8 cellular contexts compared by ENCODE assay signal in the genomic region with DNA sequence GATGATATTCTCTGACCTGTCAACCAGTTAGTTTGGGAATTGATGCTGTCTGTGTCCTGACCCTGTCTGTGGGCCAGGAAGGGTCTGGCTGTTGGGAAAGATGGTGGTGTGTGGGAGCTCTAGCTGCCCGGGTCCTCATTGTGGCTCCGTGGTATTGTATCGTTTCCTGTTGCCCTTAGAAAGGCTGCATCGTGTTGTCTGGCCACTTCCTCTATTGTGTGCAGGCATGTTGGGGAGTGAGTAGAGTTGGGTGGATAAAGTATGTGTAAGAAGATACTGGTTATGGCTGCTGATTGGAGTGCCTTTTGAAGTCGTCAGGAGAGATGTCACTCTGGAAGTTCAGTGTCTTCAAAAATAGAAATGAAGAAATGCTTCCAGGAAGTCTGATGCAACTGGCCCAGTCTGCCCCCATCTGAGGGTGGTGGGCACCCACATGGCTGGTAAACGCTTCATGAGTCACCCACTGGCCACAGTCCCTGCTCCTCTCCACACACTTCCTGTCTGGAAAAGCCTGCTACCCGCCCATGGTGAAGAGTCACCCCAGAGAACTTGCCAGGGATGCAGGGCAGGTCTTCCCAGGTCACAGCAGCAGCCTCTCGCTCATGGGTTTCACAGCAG. TPM values are rescaled to one million over a fixed set of nuclear protein-coding genes. Genes with fewer than 3 reads are reported as not detected.
DNase-seq lines count a peak whose midpoint lies in the region; ATAC-seq and TF ChIP-seq lines count a peak whose summit lies in the region.

No MANE protein-coding gene starts in this region.

- peaks cover 15% of the 10 kb centered on the region for H3K36me3 Mint-ChIP-seq in activated CD8-positive, alpha-beta memory T cell treated with anti-CD3 and anti-CD28 coated beads, Interleukin-2, amount 10 ng/mL, durations not matched to agents 7 days and 5 days

- H3K79me2 ChIP-seq in MM.1S (ENCODE audit: low read length), result 0 out of 2 replicates have a peak, but pooled peaks cover 4% of the 10 kb centered on the region

- no peaks in the 10 kb centered on the region for H3K27me3 Mint-ChIP-seq in activated CD8-positive, alpha-beta memory T cell treated with anti-CD3 and anti-CD28 coated beads, Interleukin-2, amount 10 ng/mL, durations not matched to agents 7 days and 5 days

- CTCF ChIA-PET in activated CD8-positive, alpha-beta memory T cell treated with anti-CD3 and anti-CD28 coated beads, Interleukin-2, amount 10 ng/mL, durations not matched to agents 7 days and 5 days (lab: Charles Lee), result interaction anchor here (0.9 to 1.5 kb wide), 2 partner anchors 74 to 98 kb away, joined by 3 to 4 read pairs; a partner anchor contains a TSS

- peak overlapping the region; percentile 35; the same call in 1 of the 2 replicates for H3K4me2 ChIP-seq in MM.1S (ENCODE audit: low read depth, low read length)

- H3K36me3 ChIP-seq in MM.1S (replicated peaks; ENCODE audit: insufficient read depth, low read length), result no peaks in the 10 kb centered on the region

- H3K27ac Mint-ChIP-seq in activated CD8-positive, alpha-beta memory T cell treated with anti-CD3 and anti-CD28 coated beads, Interleukin-2, amount 10 ng/mL, durations not matched to agents 7 days and 5 days, result peak overlapping the region; percentile 88

- TF ChIP-seq CTCF in MM.1S (IDR thresholded peaks at IDR 0.05; ENCODE audit: low read length) (no peak), fibroblast of mammary gland (conservative IDR thresholded peaks at IDR 0.05; ENCODE audit: control insufficient read depth, insufficient read depth, low read depth, low read length) (no peak)

- no peak overlapping the region for H3K9ac ChIP-seq in MM.1S (ENCODE audit: low read length)

- no peaks in the 10 kb centered on the region for H3K27me3 ChIP-seq in MM.1S (replicated peaks; ENCODE audit: insufficient read depth, low read length)

- peak overlapping the region; percentile 41 for H3K4me3 Mint-ChIP-seq in activated CD8-positive, alpha-beta memory T cell treated with anti-CD3 and anti-CD28 coated beads, Interleukin-2, amount 10 ng/mL, durations not matched to agents 7 days and 5 days

- peaks cover 18% of the 10 kb centered on the region for H3K4me1 ChIP-seq in MM.1S (ENCODE audit: low read length)

- peak; percentile 86 for ATAC-seq in activated CD8-positive, alpha-beta memory T cell treated with anti-CD3 and anti-CD28 coated beads, Interleukin-2, amount 10 ng/mL, durations not matched to agents 7 days and 5 days

- peaks cover 52% of the 10 kb centered on the region for H3K4me1 Mint-ChIP-seq in activated CD8-positive, alpha-beta memory T cell treated with anti-CD3 and anti-CD28 coated beads, Interleukin-2, amount 10 ng/mL, durations not matched to agents 7 days and 5 days

- no peaks in the 10 kb centered on the region for H4K20me1 ChIP-seq in MM.1S (ENCODE audit: insufficient read depth, low read length)

- no peak overlapping the region for H3K27ac ChIP-seq in MM.1S (ENCODE audit: low read length)

- no peaks in the 10 kb centered on the region for H3K9me3 Mint-ChIP-seq in activated CD8-positive, alpha-beta memory T cell treated with anti-CD3 and anti-CD28 coated beads, Interleukin-2, amount 10 ng/mL, durations not matched to agents 7 days and 5 days (ENCODE audit: low read depth)

- H3K9me3 ChIP-seq in MM.1S (replicated peaks; ENCODE audit: insufficient read depth, low read length), result no peaks in the 10 kb centered on the region

- H3K4me3 ChIP-seq in MM.1S (ENCODE audit: low read length) (no peak overlapping the region), fibroblast of mammary gland (ENCODE audit: control insufficient read depth, low read depth, low read length) (no peak overlapping the region)

- DNase-seq in A172 (ENCODE audit: low spot score) (peak; percentile 99), GM19238 (ENCODE audit: insufficient read length, low spot score) (peak; percentile 52), MM.1S (peak; percentile 33), fibroblast of mammary gland (ENCODE audit: low read depth) (peak; percentile 97), occipital lobe (lab: John Stamatoyannopoulos, UW) (peak; percentile 41), NCI-H2171 (lab: John Stamatoyannopoulos, UW) (no peak)
- DNase-seq in activated CD8-positive, alpha-beta memory T cell treated with anti-CD3 and anti-CD28 coated beads, Interleukin-2, amount 10 ng/mL, durations not matched to agents 7 days and 5 days, result peak; percentile 75
- DNase-seq in effector CD8-positive, alpha-beta T cell (lab: John Stamatoyannopoulos, UW), result no peak

- H2AFZ ChIP-seq in MM.1S (ENCODE audit: low read length), result no peak overlapping the region

- H3K9me2 ChIP-seq in MM.1S (replicated peaks; ENCODE audit: insufficient read depth, low read length), result no peaks in the 10 kb centered on the region

- H3F3A ChIP-seq in MM.1S (ENCODE audit: insufficient read depth, low read length), result no peaks in the 10 kb centered on the region

RNA-seq across cellular contexts. Expression of a gene that starts 27.9 kb away (rescaled TPM):
- total RNA-seq in A172 (2014; rRNA removed; shearing (Covaris generic)), result 6.0 and 7.2 TPM in 2 replicates
- total RNA-seq in activated CD8-positive, alpha-beta memory T cell treated with anti-CD3 and anti-CD28 coated beads, Interleukin-2, amount 10 ng/mL, durations not matched to agents 7 days and 5 days, result 10 to 100 TPM; 16.4 to 18.8 TPM
- total RNA-seq in occipital lobe, result 2.2 TPM

Comparison
In these comparisons a context has a peak if more than half of its experiments do, and no peak if none do; other contexts are left out.
1. DNase-seq: peak in A172 (single experiment), GM19238 (single experiment), MM.1S (single experiment), activated CD8-positive, alpha-beta memory T cell treated with anti-CD3 and anti-CD28 coated beads, Interleukin-2, amount 10 ng/mL, durations not matched to agents 7 days and 5 days (single experiment), fibroblast of mammary gland (single experiment) and occipital lobe (single experiment); none in effector CD8-positive, alpha-beta T cell (single experiment) and NCI-H2171 (single experiment).